Comparison of ENCODE assay signal across 15 cellular contexts in the genomic region with DNA sequence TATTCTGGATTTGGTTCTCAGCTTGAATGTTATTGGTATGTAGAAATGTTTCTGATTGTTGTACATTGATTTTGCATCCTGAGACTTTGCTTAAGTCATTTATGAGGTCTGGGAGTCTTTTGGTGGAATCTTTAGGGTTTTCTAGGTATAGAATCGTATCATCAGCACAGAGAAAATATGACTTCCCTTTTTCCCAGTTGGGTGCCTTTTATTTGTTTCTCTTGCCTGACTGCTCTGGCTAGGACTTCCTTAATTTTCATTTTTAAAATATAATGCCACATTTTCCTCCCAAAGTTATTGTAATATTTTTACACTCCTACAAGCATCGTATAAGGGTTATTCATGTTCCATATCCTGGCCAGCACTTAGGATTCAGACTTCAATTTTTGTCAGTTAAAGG.
"Had no signal": no experiment of that assay in that cellular context is flagged by ENCODE, and none has a peak within 500 bp of the region (broad histone marks: within the 10 kb centered on the region; RNA-seq: fewer than 3 reads in every experiment).

No MANE protein-coding gene starts in this region.

- ATAC-seq: activated CD8-positive, alpha-beta T cell treated with anti-CD3 and anti-CD28 coated beads for 36 hours; stimulated activated memory B cell treated with anti-CD40 and anti-IgM and Interleukin-4, amounts not matched to agents 10 μg/mL and 1 μg/mL and 100 μg/mL, for 72 hours had no signal

- H3K4me3 ChIP-seq: coronary artery, thyroid gland had no signal

- H3K27me3 ChIP-seq: thyroid gland had no signal

- DNase-seq: activated CD4-positive, alpha-beta T cell treated with anti-CD3 and anti-CD28 coated beads for 48 hours; activated CD8-positive, alpha-beta T cell treated with anti-CD3 and anti-CD28 coated beads for 36 hours; activated gamma-delta T cell; activated T-cell treated with anti-CD3 and anti-CD28 coated beads, Interleukin-2, amount 50 U/mL, for 48 hours; amniotic stem cell; effector CD8-positive, alpha-beta T cell; foreskin fibroblast; hypothalamus; nucleus accumbens; posterior cingulate gyrus; T1000; thyroid gland had no signal

- H3K27ac ChIP-seq: coronary artery, thyroid gland had no signal

- FAIRE-seq: urothelium cell line had no signal

- H3K9me3 ChIP-seq: thyroid gland had no signal
